1 cellular context compared by ENCODE assay signal in the genomic region with DNA sequence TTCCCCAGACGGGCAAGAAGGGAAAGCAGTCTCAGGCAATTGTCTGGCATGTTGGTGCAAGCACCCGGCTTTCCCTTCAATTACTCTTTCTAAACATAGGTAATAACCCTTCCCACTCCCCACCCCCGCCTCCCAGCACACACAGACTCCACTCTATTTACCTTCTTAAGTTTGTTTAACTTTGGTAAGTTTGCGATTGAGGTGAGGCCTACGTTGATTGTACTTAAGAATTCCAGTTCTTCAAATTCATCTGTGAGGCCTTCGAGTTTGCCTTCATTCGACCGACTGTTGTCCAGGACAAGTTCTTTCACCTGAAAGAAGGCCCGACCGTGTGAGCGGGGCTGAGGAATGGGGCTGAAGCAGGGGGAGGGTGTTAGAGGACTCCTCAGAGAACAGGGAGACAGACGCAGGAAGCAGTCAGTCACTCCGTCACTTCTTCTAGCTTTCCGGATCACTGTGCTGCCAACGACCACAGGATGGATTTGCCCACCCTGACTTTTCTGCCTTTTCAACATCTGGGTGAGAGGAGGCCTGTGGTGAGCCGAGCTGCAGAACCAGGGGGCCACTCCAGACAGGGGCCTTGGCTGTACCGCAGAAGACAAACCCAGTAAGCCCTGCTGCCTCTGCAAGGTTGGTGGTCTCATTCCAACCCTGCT.
TF ChIP-seq lines count a peak whose summit lies in the region.

No MANE protein-coding gene starts in this region.

TF ChIP-seq in SK-N-SH treated with all-trans-retinoic acid at 6 μM for 48 hours, 23 proteins besides CTCF, POLR2A, EP300 and RAD21 (continued from another document):
- TF ChIP-seq, protein P1, sequence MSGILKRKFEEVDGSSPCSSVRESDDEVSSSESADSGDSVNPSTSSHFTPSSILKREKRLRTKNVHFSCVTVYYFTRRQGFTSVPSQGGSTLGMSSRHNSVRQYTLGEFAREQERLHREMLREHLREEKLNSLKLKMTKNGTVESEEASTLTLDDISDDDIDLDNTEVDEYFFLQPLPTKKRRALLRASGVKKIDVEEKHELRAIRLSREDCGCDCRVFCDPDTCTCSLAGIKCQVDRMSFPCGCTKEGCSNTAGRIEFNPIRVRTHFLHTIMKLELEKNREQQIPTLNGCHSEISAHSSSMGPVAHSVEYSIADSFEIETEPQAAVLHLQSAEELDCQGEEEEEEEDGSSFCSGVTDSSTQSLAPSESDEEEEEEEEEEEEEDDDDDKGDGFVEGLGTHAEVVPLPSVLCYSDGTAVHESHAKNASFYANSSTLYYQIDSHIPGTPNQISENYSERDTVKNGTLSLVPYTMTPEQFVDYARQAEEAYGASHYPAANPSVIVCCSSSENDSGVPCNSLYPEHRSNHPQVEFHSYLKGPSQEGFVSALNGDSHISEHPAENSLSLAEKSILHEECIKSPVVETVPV (CRISPR knock-in tag; IDR thresholded peaks at IDR 0.05): no peak
- TF ChIP-seq, protein P2, sequence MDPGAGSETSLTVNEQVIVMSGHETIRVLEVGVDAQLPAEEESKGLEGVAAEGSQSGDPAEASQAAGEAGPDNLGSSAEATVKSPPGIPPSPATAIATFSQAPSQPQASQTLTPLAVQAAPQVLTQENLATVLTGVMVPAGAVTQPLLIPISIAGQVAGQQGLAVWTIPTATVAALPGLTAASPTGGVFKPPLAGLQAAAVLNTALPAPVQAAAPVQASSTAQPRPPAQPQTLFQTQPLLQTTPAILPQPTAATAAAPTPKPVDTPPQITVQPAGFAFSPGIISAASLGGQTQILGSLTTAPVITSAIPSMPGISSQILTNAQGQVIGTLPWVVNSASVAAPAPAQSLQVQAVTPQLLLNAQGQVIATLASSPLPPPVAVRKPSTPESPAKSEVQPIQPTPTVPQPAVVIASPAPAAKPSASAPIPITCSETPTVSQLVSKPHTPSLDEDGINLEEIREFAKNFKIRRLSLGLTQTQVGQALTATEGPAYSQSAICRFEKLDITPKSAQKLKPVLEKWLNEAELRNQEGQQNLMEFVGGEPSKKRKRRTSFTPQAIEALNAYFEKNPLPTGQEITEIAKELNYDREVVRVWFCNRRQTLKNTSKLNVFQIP (CRISPR knock-in tag; IDR thresholded peaks at IDR 0.05; ENCODE audit: borderline replicate concordance, low read depth): no peak
- TF ChIP-seq PPARA (CRISPR knock-in tag; IDR thresholded peaks at IDR 0.05; ENCODE audit: borderline replicate concordance): no peak
TF ChIP-seq in SK-N-SH treated with all-trans-retinoic acid at 6 μM for 48 hours: peak in this region for 0.
